ENCODE assay signal across 9 cellular contexts in the genomic region with DNA sequence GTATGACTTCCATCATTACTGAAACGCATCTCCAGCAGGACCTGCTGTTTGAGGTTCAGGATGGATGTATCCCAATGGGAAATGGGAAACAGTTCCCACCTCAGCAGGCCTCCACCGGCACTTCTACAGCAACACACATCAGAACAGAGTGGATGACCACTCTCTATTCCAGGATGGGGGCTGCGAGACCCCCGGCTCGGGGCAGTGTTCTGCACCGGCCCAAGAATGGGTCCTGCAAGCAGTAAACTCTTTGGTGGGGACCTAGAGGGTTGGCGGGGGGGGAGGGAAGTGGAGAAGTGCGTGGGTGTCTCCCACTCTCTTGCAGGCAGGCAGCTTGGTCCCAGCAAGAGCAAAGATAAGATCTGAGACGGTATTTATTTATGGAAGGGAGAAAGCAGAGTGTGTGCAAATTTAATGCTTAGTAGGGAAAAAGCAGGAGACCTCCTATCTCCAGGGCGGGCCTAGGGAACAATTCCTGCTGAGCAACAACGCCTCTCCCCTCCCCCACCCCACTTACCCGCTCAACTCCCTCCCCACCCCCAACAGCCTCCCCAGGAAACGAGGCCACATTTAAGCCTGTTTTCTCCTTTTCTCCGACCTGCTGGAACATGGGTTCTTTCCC. TPM values are rescaled to one million over a fixed set of nuclear protein-coding genes. Genes with fewer than 3 reads are reported as not detected.
DNase-seq lines count a peak whose midpoint lies in the region; ATAC-seq and TF ChIP-seq lines count a peak whose summit lies in the region.
"Had no signal": no experiment of that assay in that cellular context is flagged by ENCODE, and none has a peak within 500 bp of the region (broad histone marks: within the 10 kb centered on the region; RNA-seq: fewer than 3 reads in every experiment).

No MANE protein-coding gene starts in this region.

- ATAC-seq in activated naive CD8-positive, alpha-beta T cell treated with anti-CD3 and anti-CD28 coated beads, Interleukin-2, amount 10 ng/mL, durations not matched to agents 7 days and 5 days (ENCODE audit: low read depth), result no peak
- ATAC-seq in GM21515 (IDR thresholded peaks at IDR 0.05; ENCODE audit: unreplicated experiment), result no peak

- H3F3A ChIP-seq in PC-9 (ENCODE audit: insufficient read depth, low read depth), result no peaks in the 10 kb centered on the region

- no peaks in the 10 kb centered on the region for H3K27me3 Mint-ChIP-seq in activated naive CD8-positive, alpha-beta T cell treated with anti-CD3 and anti-CD28 coated beads, Interleukin-2, amount 10 ng/mL, durations not matched to agents 7 days and 5 days

- H3K9me3 ChIP-seq in spleen (no peaks in the 10 kb centered on the region), PC-9 (ENCODE audit: insufficient read depth, low read depth) (no peaks in the 10 kb centered on the region)

- intact Hi-C loops in spleen (cut with DNase I; ENCODE audit: low total_unique reads), result loop anchor here (10.0 kb wide), 1 partner anchor 142 kb away; no protein-coding TSS in a partner anchor
- intact Hi-C loops in PC-9 (cut with micrococcal nuclease; ENCODE audit: unreplicated experiment), result no loop called here

- no TSS peak for BruUV-seq in PC-9 (replicated peaks; lab: Mats Ljungman, UMichigan)

- WGBS in spleen, 5 donors, result 67 to 83% (median 69%) methylated on average over 13 to 14 of the region's 14 CpGs

- H2AFZ ChIP-seq in PC-9, result no peak overlapping the region

- H3K27me3 ChIP-seq in spleen (replicated peaks in 1 of 7), result peaks cover 0 to 28% (median 6%) of the 10 kb centered on the region in 7 donors
- no peaks in the 10 kb centered on the region for H3K27me3 ChIP-seq in PC-9 (ENCODE audit: insufficient read depth, low read depth)

- no peak overlapping the region for H3K4me2 ChIP-seq in PC-9

- no peaks in the 10 kb centered on the region for H4K20me1 ChIP-seq in PC-9 (ENCODE audit: insufficient read depth)

- peak; percentile 54 for DNase-seq in HEK293T (ENCODE audit: extremely low spot score)
- DNase-seq in activated naive CD8-positive, alpha-beta T cell treated with anti-CD3 and anti-CD28 coated beads, Interleukin-2, amount 10 ng/mL, durations not matched to agents 7 days and 5 days, result no peak
- DNase-seq in iPS-NIHi11 (ENCODE audit: low spot score), result peak; percentile 29
- DNase-seq in spleen, result no peak
- DNase-seq in NCI-H1105 treated with DMSO at 0.1 percent for 48 hours (lab: John Stamatoyannopoulos, UW), result no peak
- DNase-seq in NCI-H2081 (lab: John Stamatoyannopoulos, UW), result no peak
- no peak for DNase-seq in PC-9
- DNase-seq: NCI-H1417 treated with DMSO at 0.1 percent for 48 hours had no signal

- no peaks in the 10 kb centered on the region for H3K9me3 Mint-ChIP-seq in activated naive CD8-positive, alpha-beta T cell treated with anti-CD3 and anti-CD28 coated beads, Interleukin-2, amount 10 ng/mL, durations not matched to agents 7 days and 5 days

- H3K9me2 ChIP-seq in PC-9 (ENCODE audit: insufficient read depth), result no peaks in the 10 kb centered on the region

- H3K27ac Mint-ChIP-seq in activated naive CD8-positive, alpha-beta T cell treated with anti-CD3 and anti-CD28 coated beads, Interleukin-2, amount 10 ng/mL, durations not matched to agents 7 days and 5 days, result no peak overlapping the region

- POLR2A ChIA-PET in HEK293T (lab: Yijun Ruan, JAX), result no interaction called here
- POLR2A ChIA-PET in activated naive CD8-positive, alpha-beta T cell treated with anti-CD3 and anti-CD28 coated beads, Interleukin-2, amount 10 ng/mL, durations not matched to agents 7 days and 5 days (lab: Charles Lee), result interaction anchor here (0.7 to 1.0 kb wide), 3 partner anchors 10 to 109 kb away, joined by 3 to 5 read pairs (median 3); no protein-coding TSS in a partner anchor
- POLR2A ChIA-PET in PC-9 (lab: Charles Lee; ENCODE audit: unreplicated experiment), result no interaction called here

- TF ChIP-seq CTCF in spleen (IDR thresholded peaks at IDR 0.05 in 8 of 11, conservative IDR thresholded peaks at IDR 0.05 in 3 of 11) (no peak), PC-9 (conservative IDR thresholded peaks at IDR 0.05) (no peak)

- no peaks in the 10 kb centered on the region for H3K79me2 ChIP-seq in PC-9 (ENCODE audit: low read depth)

- peaks cover 37% of the 10 kb centered on the region for H3K36me3 Mint-ChIP-seq in activated naive CD8-positive, alpha-beta T cell treated with anti-CD3 and anti-CD28 coated beads, Interleukin-2, amount 10 ng/mL, durations not matched to agents 7 days and 5 days

- peak overlapping the region; percentile 98 for H3K4me3 Mint-ChIP-seq in activated naive CD8-positive, alpha-beta T cell treated with anti-CD3 and anti-CD28 coated beads, Interleukin-2, amount 10 ng/mL, durations not matched to agents 7 days and 5 days

- H3K4me1 Mint-ChIP-seq in activated naive CD8-positive, alpha-beta T cell treated with anti-CD3 and anti-CD28 coated beads, Interleukin-2, amount 10 ng/mL, durations not matched to agents 7 days and 5 days, result peaks cover 45% of the 10 kb centered on the region

- CTCF ChIA-PET in HEK293T (lab: Yijun Ruan, JAX), result no interaction called here
- CTCF ChIA-PET in PC-9 (lab: Charles Lee), result no interaction called here

- peak overlapping the region in 6 of 8 donors; percentile 62 to 94 (median 87) for H3K4me3 ChIP-seq in spleen
- no peak overlapping the region for H3K4me3 ChIP-seq in PC-9

- peaks cover 8 to 93% (median 40%) of the 10 kb centered on the region in 6 donors for H3K4me1 ChIP-seq in spleen
- H3K4me1 ChIP-seq in PC-9 (replicated peaks; ENCODE audit: insufficient read depth), result no peaks in the 10 kb centered on the region

- H3K27ac ChIP-seq in spleen (peak overlapping the region in 4 of 8 donors; percentile 86 to 87 (median 86)), PC-9 (no peak overlapping the region)

- TF ChIP-seq POLR2A in spleen (IDR thresholded peaks at IDR 0.05), result no peak

- no peaks in the 10 kb centered on the region for H3K36me3 ChIP-seq in spleen
- no peaks in the 10 kb centered on the region for H3K36me3 ChIP-seq in PC-9 (ENCODE audit: low read depth)

TF ChIP-seq in HEK293T, 16 proteins besides CTCF, POLR2A, EP300 and RAD21:
- no peak for TF ChIP-seq SP1 (IDR thresholded peaks at IDR 0.05)
- no peak for TF ChIP-seq NFRKB (IDR thresholded peaks at IDR 0.05)
- no peak for TF ChIP-seq TARDBP (IDR thresholded peaks at IDR 0.05)
- no peak for TF ChIP-seq SUZ12 (IDR thresholded peaks at IDR 0.05)
- no peak for TF ChIP-seq LEF1 (IDR thresholded peaks at IDR 0.05; ENCODE audit: borderline replicate concordance)
- no peak for TF ChIP-seq HDGF (IDR thresholded peaks at IDR 0.05; ENCODE audit: borderline replicate concordance)
- no peak for TF ChIP-seq ELF4 (IDR thresholded peaks at IDR 0.05)
- no peak for TF ChIP-seq PKNOX1 (IDR thresholded peaks at IDR 0.05)
- TF ChIP-seq FOXM1 (IDR thresholded peaks at IDR 0.05; ENCODE audit: borderline replicate concordance), result no peak
- TF ChIP-seq L3MBTL2 (conservative IDR thresholded peaks at IDR 0.05), result no peak
- no peak for TF ChIP-seq FOXK2 (IDR thresholded peaks at IDR 0.05)
- no peak for TF ChIP-seq FOXA1 (IDR thresholded peaks at IDR 0.05)
- no peak for TF ChIP-seq CTBP1 (IDR thresholded peaks at IDR 0.05; ENCODE audit: borderline replicate concordance)
- no peak for TF ChIP-seq ARNT (IDR thresholded peaks at IDR 0.05)

RNA-seq across cellular contexts. Expression of gene SFMBT2, which starts 4.0 kb away (rescaled TPM):
- total RNA-seq in activated naive CD8-positive, alpha-beta T cell treated with anti-CD3 and anti-CD28 coated beads, Interleukin-2, amount 10 ng/mL, durations not matched to agents 7 days and 5 days, result 10 to 100 TPM; 50.6 to 52.4 TPM
- total RNA-seq in spleen, result 10 to 100 TPM; 28.4 to 47.7 (median 38.8) TPM
- polyA plus RNA-seq in spleen, result 1 to 10 TPM; 4.4 to 6.2 (median 6.0) TPM
- 0.07 TPM in 1 of 2 replicates, not detected in the other for total RNA-seq in PC-9 (2021)

Comparison
In these comparisons a context has a peak if more than half of its experiments do, and no peak if none do; other contexts are left out.
1. DNase-seq: peak in HEK293T (single experiment) and iPS-NIHi11 (single experiment); none in activated naive CD8-positive, alpha-beta T cell treated with anti-CD3 and anti-CD28 coated beads, Interleukin-2, amount 10 ng/mL, durations not matched to agents 7 days and 5 days (single experiment), spleen (single experiment), NCI-H1105 treated with DMSO at 0.1 percent for 48 hours (single experiment), NCI-H2081 (0 of 2) and PC-9 (0 of 2).
2. RNA of gene SFMBT2, which starts 4.0 kb away (total RNA-seq): 50.6 to 52.4 TPM in activated naive CD8-positive, alpha-beta T cell treated with anti-CD3 and anti-CD28 coated beads, Interleukin-2, amount 10 ng/mL, durations not matched to agents 7 days and 5 days and 28.4 to 47.7 TPM in spleen; 0.07 TPM in PC-9; every median in the first group is over 10 times any median in the second.